ENCODE assay signal across 19 cellular contexts in genomic region chr2:239331560-239331959, GRCh38.
DNase-seq lines count a peak whose midpoint lies in the region; ATAC-seq lines count a peak whose summit lies in the region.
"Had no signal": no experiment of that assay in that cellular context is flagged by ENCODE, and none has a peak within 500 bp of the region (broad histone marks: within the 10 kb centered on the region; RNA-seq: fewer than 3 reads in every experiment).

No MANE protein-coding gene starts in this region.

- DNase-seq in activated naive CD8-positive, alpha-beta T cell treated with anti-CD3 and anti-CD28 coated beads for 36 hours: no peak
- no peak for DNase-seq in activated naive CD8-positive, alpha-beta T cell treated with anti-CD3 and anti-CD28 coated beads, Interleukin-2, amount 50 U/mL, for 24 hours
- DNase-seq in activated CD8-positive, alpha-beta memory T cell treated with anti-CD3 and anti-CD28 coated beads, Interleukin-2, amount 10 ng/mL, durations not matched to agents 7 days and 5 days: peak; percentile 12
- no peak for DNase-seq in mesendoderm
- peak; percentile 16 for DNase-seq in stimulated activated CD8-positive, alpha-beta memory T cell treated with anti-CD3 and anti-CD28 coated beads, Interleukin-4, amount 100 ng/mL, for 48 hours
- DNase-seq in NCI-H345 (lab: John Stamatoyannopoulos, UW): no peak
- no peak for DNase-seq in NCI-H187 treated with DMSO at 0.1 percent for 48 hours (lab: John Stamatoyannopoulos, UW)
- no peak for DNase-seq in NCI-H2227 (lab: John Stamatoyannopoulos, UW; ENCODE audit: unreplicated experiment)
- DNase-seq: GM23248; hippocampal formation; mesenchymal stem cell; NCI-H187; NCI-H446; NK-92 treated with Interleukin-12 subunit alpha and Interleukin-12 subunit beta, amount 100 ng/mL, for 24 hours; RPMI8226; stimulated activated CD4-positive, alpha-beta T cell treated with anti-CD3 and anti-CD28 coated beads, Interleukin-1b, Interleukin-23, amount 100 ng/mL, for 48 hours; stomach had no signal

- H3K4me3 ChIP-seq in mesendoderm (ENCODE audit: low read length): no peak overlapping the region
- H3K4me3 ChIP-seq: cardiac muscle cell, GM23248, stomach had no signal

- ATAC-seq in activated naive CD8-positive, alpha-beta T cell treated with anti-CD3 and anti-CD28 coated beads, Interleukin-2, amount 50 U/mL, for 24 hours: no peak
- no peak for ATAC-seq in activated CD8-positive, alpha-beta memory T cell treated with anti-CD3 and anti-CD28 coated beads, Interleukin-2, amount 10 ng/mL, durations not matched to agents 7 days and 5 days
- ATAC-seq: activated T-helper 17 cell treated with anti-CD3 and anti-CD28 coated beads, Interleukin-2, amount 50 U/mL, for 72 hours had no signal

- no peak overlapping the region for H3K27ac Mint-ChIP-seq in activated naive CD8-positive, alpha-beta T cell treated with anti-CD3 and anti-CD28 coated beads for 36 hours
- no peak overlapping the region for H3K27ac Mint-ChIP-seq in activated naive CD8-positive, alpha-beta T cell treated with anti-CD3 and anti-CD28 coated beads, Interleukin-2, amount 50 U/mL, for 24 hours
- no peak overlapping the region for H3K27ac Mint-ChIP-seq in activated CD8-positive, alpha-beta memory T cell treated with anti-CD3 and anti-CD28 coated beads, Interleukin-2, amount 10 ng/mL, durations not matched to agents 7 days and 5 days
- H3K27ac Mint-ChIP-seq: activated T-helper 17 cell treated with anti-CD3 and anti-CD28 coated beads, Interleukin-2, amount 50 U/mL, for 72 hours had no signal

- no peaks in the 10 kb centered on the region for H3K27me3 ChIP-seq in mesendoderm (ENCODE audit: insufficient read depth, low read length, poor library complexity)
- H3K27me3 ChIP-seq: cardiac muscle cell, stomach had no signal

- no peak overlapping the region for H4K8ac ChIP-seq in mesendoderm (ENCODE audit: low read depth, low read length)

- peak overlapping the region; percentile 34 for H3K23ac ChIP-seq in mesendoderm (ENCODE audit: low read length)

- H3K56ac ChIP-seq in mesendoderm (ENCODE audit: low read length): no peak overlapping the region

- peaks cover 2% of the 10 kb centered on the region for H3K36me3 Mint-ChIP-seq in activated naive CD8-positive, alpha-beta T cell treated with anti-CD3 and anti-CD28 coated beads for 36 hours
- H3K36me3 Mint-ChIP-seq in activated naive CD8-positive, alpha-beta T cell treated with anti-CD3 and anti-CD28 coated beads, Interleukin-2, amount 50 U/mL, for 24 hours (ENCODE audit: low read depth): peaks cover 11% of the 10 kb centered on the region
- H3K36me3 Mint-ChIP-seq in activated CD8-positive, alpha-beta memory T cell treated with anti-CD3 and anti-CD28 coated beads, Interleukin-2, amount 10 ng/mL, durations not matched to agents 7 days and 5 days: peaks cover 5% of the 10 kb centered on the region

- H3K4me1 ChIP-seq in mesendoderm (ENCODE audit: control insufficient read depth, low read depth, low read length): no peaks in the 10 kb centered on the region

- no peak overlapping the region for H2AK5ac ChIP-seq in mesendoderm (ENCODE audit: low read length)

- H2BK15ac ChIP-seq in mesendoderm (replicated peaks; ENCODE audit: low read depth): no peak overlapping the region

- H3K4me3 Mint-ChIP-seq in activated naive CD8-positive, alpha-beta T cell treated with anti-CD3 and anti-CD28 coated beads for 36 hours: peak overlapping the region; percentile 29
- H3K4me3 Mint-ChIP-seq in activated naive CD8-positive, alpha-beta T cell treated with anti-CD3 and anti-CD28 coated beads, Interleukin-2, amount 50 U/mL, for 24 hours: no peak overlapping the region
- H3K4me3 Mint-ChIP-seq in activated CD8-positive, alpha-beta memory T cell treated with anti-CD3 and anti-CD28 coated beads, Interleukin-2, amount 10 ng/mL, durations not matched to agents 7 days and 5 days: no peak overlapping the region
- H3K4me3 Mint-ChIP-seq: activated T-helper 17 cell treated with anti-CD3 and anti-CD28 coated beads, Interleukin-2, amount 50 U/mL, for 72 hours had no signal

- no peak overlapping the region for H3K4ac ChIP-seq in mesendoderm (ENCODE audit: low read depth, low read length)

- no peak overlapping the region for H2BK5ac ChIP-seq in mesendoderm (ENCODE audit: low read length)

- H3K9ac ChIP-seq in mesendoderm (ENCODE audit: low read length): no peak overlapping the region
- H3K9ac ChIP-seq: GM23248 had no signal

- no peak overlapping the region for H4K5ac ChIP-seq in mesendoderm (ENCODE audit: low read length)

- H3K4me2 ChIP-seq in mesendoderm (ENCODE audit: low read length): no peak overlapping the region

- H3K79me2 ChIP-seq in mesendoderm (ENCODE audit: control insufficient read depth, insufficient read depth, low read length): peaks cover 2% of the 10 kb centered on the region

- H3K36me3 ChIP-seq in mesendoderm (ENCODE audit: control insufficient read depth, insufficient read depth, low read length): no peaks in the 10 kb centered on the region
- H3K36me3 ChIP-seq: cardiac muscle cell, stomach had no signal

- no peaks in the 10 kb centered on the region for H3K9me3 Mint-ChIP-seq in activated naive CD8-positive, alpha-beta T cell treated with anti-CD3 and anti-CD28 coated beads for 36 hours
- H3K9me3 Mint-ChIP-seq in activated naive CD8-positive, alpha-beta T cell treated with anti-CD3 and anti-CD28 coated beads, Interleukin-2, amount 50 U/mL, for 24 hours: no peaks in the 10 kb centered on the region
- H3K9me3 Mint-ChIP-seq in activated CD8-positive, alpha-beta memory T cell treated with anti-CD3 and anti-CD28 coated beads, Interleukin-2, amount 10 ng/mL, durations not matched to agents 7 days and 5 days (ENCODE audit: low read depth): no peaks in the 10 kb centered on the region
- H3K9me3 Mint-ChIP-seq: activated T-helper 17 cell treated with anti-CD3 and anti-CD28 coated beads, Interleukin-2, amount 50 U/mL, for 72 hours had no signal

- no peaks in the 10 kb centered on the region for H3K27me3 Mint-ChIP-seq in activated naive CD8-positive, alpha-beta T cell treated with anti-CD3 and anti-CD28 coated beads for 36 hours
- H3K27me3 Mint-ChIP-seq in activated naive CD8-positive, alpha-beta T cell treated with anti-CD3 and anti-CD28 coated beads, Interleukin-2, amount 50 U/mL, for 24 hours: no peaks in the 10 kb centered on the region
- no peaks in the 10 kb centered on the region for H3K27me3 Mint-ChIP-seq in activated CD8-positive, alpha-beta memory T cell treated with anti-CD3 and anti-CD28 coated beads, Interleukin-2, amount 10 ng/mL, durations not matched to agents 7 days and 5 days
- H3K27me3 Mint-ChIP-seq: activated T-helper 17 cell treated with anti-CD3 and anti-CD28 coated beads, Interleukin-2, amount 50 U/mL, for 72 hours had no signal

- H3K27ac ChIP-seq in mesendoderm (ENCODE audit: low read depth, low read length): no peak overlapping the region
- H3K27ac ChIP-seq: cardiac muscle cell, GM23248 had no signal

- H3K18ac ChIP-seq in mesendoderm (ENCODE audit: low read length): no peak overlapping the region

- H3K79me1 ChIP-seq in mesendoderm (ENCODE audit: low read length): peaks cover 8% of the 10 kb centered on the region

- WGBS in mesendoderm (ENCODE audit: extremely low coverage, insufficient coverage, low lambda C conversion rate): no CpG with 5 or more reads among the region's 24 CpGs

- CTCF ChIA-PET in activated CD8-positive, alpha-beta memory T cell treated with anti-CD3 and anti-CD28 coated beads, Interleukin-2, amount 10 ng/mL, durations not matched to agents 7 days and 5 days (lab: Charles Lee): interaction anchor here (1.0 to 1.8 kb wide), 3 partner anchors 13 to 64 kb away, joined by 3 to 4 read pairs (median 3); no protein-coding TSS in a partner anchor

- H2BK120ac ChIP-seq in mesendoderm (ENCODE audit: low read depth, low read length): no peak overlapping the region

- H3K4me1 Mint-ChIP-seq in activated naive CD8-positive, alpha-beta T cell treated with anti-CD3 and anti-CD28 coated beads for 36 hours: peaks cover 29% of the 10 kb centered on the region
- peaks cover 42% of the 10 kb centered on the region for H3K4me1 Mint-ChIP-seq in activated naive CD8-positive, alpha-beta T cell treated with anti-CD3 and anti-CD28 coated beads, Interleukin-2, amount 50 U/mL, for 24 hours
- H3K4me1 Mint-ChIP-seq in activated CD8-positive, alpha-beta memory T cell treated with anti-CD3 and anti-CD28 coated beads, Interleukin-2, amount 10 ng/mL, durations not matched to agents 7 days and 5 days: peaks cover 37% of the 10 kb centered on the region

Comparison
In these comparisons a context has a peak if more than half of its experiments do, and no peak if none do; other contexts are left out.
1. DNase-seq: peak in activated CD8-positive, alpha-beta memory T cell treated with anti-CD3 and anti-CD28 coated beads, Interleukin-2, amount 10 ng/mL, durations not matched to agents 7 days and 5 days (single experiment) and stimulated activated CD8-positive, alpha-beta memory T cell treated with anti-CD3 and anti-CD28 coated beads, Interleukin-4, amount 100 ng/mL, for 48 hours (single experiment); none in activated naive CD8-positive, alpha-beta T cell treated with anti-CD3 and anti-CD28 coated beads for 36 hours (single experiment), activated naive CD8-positive, alpha-beta T cell treated with anti-CD3 and anti-CD28 coated beads, Interleukin-2, amount 50 U/mL, for 24 hours (single experiment), mesendoderm (single experiment), NCI-H345 (single experiment), NCI-H187 treated with DMSO at 0.1 percent for 48 hours (single experiment) and NCI-H2227 (single experiment).